In genomic region chr11:47269829-47270305, GRCh38 we compare ENCODE assay signal across 8 cellular contexts. TPM values are rescaled to one million over a fixed set of nuclear protein-coding genes. Genes with fewer than 3 reads are reported as not detected.
DNase-seq lines count a peak whose midpoint lies in the region; TF ChIP-seq lines count a peak whose summit lies in the region.

MADD (plus strand) TSS chr11:47270133.

- H3K27ac ChIP-seq in SJSA1 (peak within 1 kb of the TSS; percentile 89), osteoblast (ENCODE audit: low read depth, low read length) (peak within 1 kb of the TSS; percentile 86), testis (peak within 1 kb of the TSS; percentile 97)

- no peaks in the 10 kb centered on the region for H3K27me3 Mint-ChIP-seq in activated naive CD4-positive, alpha-beta T cell treated with anti-CD3 and anti-CD28 coated beads for 36 hours (ENCODE audit: low read depth)

- CTCF ChIA-PET in activated naive CD4-positive, alpha-beta T cell treated with anti-CD3 and anti-CD28 coated beads for 36 hours (lab: Charles Lee): no interaction called here

- peak within 1 kb of the TSS; percentile 98 for H3K27ac Mint-ChIP-seq in activated naive CD4-positive, alpha-beta T cell treated with anti-CD3 and anti-CD28 coated beads for 36 hours

- peaks cover 1% of the 10 kb centered on the region for H3K36me3 Mint-ChIP-seq in activated naive CD4-positive, alpha-beta T cell treated with anti-CD3 and anti-CD28 coated beads for 36 hours (ENCODE audit: low read depth)

- 2% methylated on average over 44 of the region's 57 CpGs; no CpG with 5 or more reads in 1 of the 2 donors for WGBS in testis, 2 donors

- H3K36me3 ChIP-seq in ES-I3 (ENCODE audit: insufficient read depth, low read length) (no peaks in the 10 kb centered on the region), SJSA1 (peaks cover 6% of the 10 kb centered on the region), osteoblast (ENCODE audit: insufficient read depth, low read length) (peaks cover 6% of the 10 kb centered on the region), testis (ENCODE audit: low read depth, missing control alignments) (no peaks in the 10 kb centered on the region)

- H2AFZ ChIP-seq in osteoblast (ENCODE audit: low read length): peak within 1 kb of the TSS; percentile 98

- peak; percentile 44 for DNase-seq in GOT3 (lab: John Stamatoyannopoulos, UW)
- DNase-seq in LoVo (ENCODE audit: low spot score): peak; percentile 84
- DNase-seq in SJSA1 (ENCODE audit: low read depth in 1 of 2, low spot score in 2 of 2): peak; percentile 82 to 84
- peak; percentile 87 for DNase-seq in activated naive CD4-positive, alpha-beta T cell treated with anti-CD3 and anti-CD28 coated beads for 36 hours
- DNase-seq in globus pallidus (ENCODE audit: low spot score): peak; percentile 86
- peak; percentile 98 for DNase-seq in osteoblast (ENCODE audit: insufficient read length, low spot score, missing footprints)
- DNase-seq in testis: peak; percentile 90

- no peaks in the 10 kb centered on the region for H3K27me3 ChIP-seq in SJSA1 (replicated peaks)
- H3K27me3 ChIP-seq in osteoblast (ENCODE audit: insufficient read depth, low read length): no peaks in the 10 kb centered on the region
- H3K27me3 ChIP-seq in testis: no peaks in the 10 kb centered on the region

- peak within 1 kb of the TSS; percentile 96 for H3K9ac ChIP-seq in ES-I3 (ENCODE audit: low read depth, low read length)

- peaks cover 42% of the 10 kb centered on the region for H4K20me1 ChIP-seq in osteoblast (ENCODE audit: insufficient read depth, low read length)

- intact Hi-C loops in activated naive CD4-positive, alpha-beta T cell treated with anti-CD3 and anti-CD28 coated beads for 36 hours (cut with micrococcal nuclease): loop anchor here (1.0 to 10.0 kb wide), 15 partner anchors 22 to 735 kb away; partner anchors contain the start of genes ACP2, ATG13, CELF1 and CKAP5
- intact Hi-C loops in testis (cut with DNase I; ENCODE audit: low total_unique reads): loop anchor here (10.0 kb wide), 1 partner anchor 85 kb away; the partner anchor contains the start of gene PACSIN3

- peak within 1 kb of the TSS; percentile 85 for H3K4me3 Mint-ChIP-seq in activated naive CD4-positive, alpha-beta T cell treated with anti-CD3 and anti-CD28 coated beads for 36 hours

- peaks cover 18% of the 10 kb centered on the region for H3K4me1 ChIP-seq in ES-I3 (ENCODE audit: insufficient read depth, low read length)
- peaks cover 36% of the 10 kb centered on the region for H3K4me1 ChIP-seq in SJSA1 (replicated peaks)
- peaks cover 28% of the 10 kb centered on the region for H3K4me1 ChIP-seq in osteoblast (ENCODE audit: insufficient read depth, low read length)
- peaks cover 26% of the 10 kb centered on the region for H3K4me1 ChIP-seq in testis

- peaks cover 53% of the 10 kb centered on the region for H3K4me1 Mint-ChIP-seq in activated naive CD4-positive, alpha-beta T cell treated with anti-CD3 and anti-CD28 coated beads for 36 hours (ENCODE audit: low read depth)

- peak within 1 kb of the TSS; percentile 62 for H3K4me3 ChIP-seq in SJSA1
- H3K4me3 ChIP-seq in osteoblast (ENCODE audit: insufficient read depth, low read length): peak within 1 kb of the TSS; percentile 80
- peak within 1 kb of the TSS; percentile 84 to 92 for H3K4me3 ChIP-seq in testis

- peaks cover 43% of the 10 kb centered on the region for H3K79me2 ChIP-seq in osteoblast (ENCODE audit: insufficient read depth, low read length)

- H3K9me3 Mint-ChIP-seq in activated naive CD4-positive, alpha-beta T cell treated with anti-CD3 and anti-CD28 coated beads for 36 hours: no peaks in the 10 kb centered on the region

- H3K9me3 ChIP-seq in ES-I3 (ENCODE audit: control insufficient read depth, insufficient read depth, low read length) (no peaks in the 10 kb centered on the region), SJSA1 (replicated peaks) (no peaks in the 10 kb centered on the region), osteoblast (ENCODE audit: low read depth, low read length) (no peaks in the 10 kb centered on the region), testis (no peaks in the 10 kb centered on the region)

- no peak for TF ChIP-seq POLR2A in testis (IDR thresholded peaks at IDR 0.05)

- TF ChIP-seq CTCF in osteoblast (IDR thresholded peaks at IDR 0.05; ENCODE audit: extremely low read depth, low read depth, low read length) (no peak), testis (IDR thresholded peaks at IDR 0.05) (no peak)

- H3K4me2 ChIP-seq in osteoblast (ENCODE audit: insufficient read depth, low read length): peak within 1 kb of the TSS; percentile 96

RNA-seq across cellular contexts. Expression of gene MADD, which starts in this region (rescaled TPM):
- total RNA-seq in SJSA1 (2014; rRNA removed; shearing (Covaris generic)): 15.7 and 20.9 TPM in 2 replicates
- 10 to 100 TPM; 49.9 to 52.2 TPM for total RNA-seq in activated naive CD4-positive, alpha-beta T cell treated with anti-CD3 and anti-CD28 coated beads for 36 hours
- total RNA-seq in osteoblast: 21.7 and 23.3 TPM in 2 replicates
- 100 to 1,000 TPM; 103 to 118 TPM for total RNA-seq in testis
- polyA plus RNA-seq in testis (ENCODE audit: insufficient read depth, low read depth, low replicate concordance): 87.8 TPM

Comparison
In these comparisons a context has a peak if more than half of its experiments do, and no peak if none do; other contexts are left out.
1. Peak in every context shown above with its lines: DNase-seq, H3K4me3 ChIP-seq and H3K27ac ChIP-seq.
2. DNase-seq: peak in every context shown above with its lines; median percentile 98 in osteoblast; 90 in testis; 87 in activated naive CD4-positive, alpha-beta T cell treated with anti-CD3 and anti-CD28 coated beads for 36 hours; 86 in globus pallidus; 84 in LoVo; 83 in SJSA1; 44 in GOT3.